In genomic region chr12:88579572-88579940, GRCh38 we compare ENCODE assay signal across 8 cellular contexts. TPM values are rescaled to one million over a fixed set of nuclear protein-coding genes. Genes with fewer than 3 reads are reported as not detected.
DNase-seq lines count a peak whose midpoint lies in the region; ATAC-seq, FAIRE-seq and TF ChIP-seq lines count a peak whose summit lies in the region.

No MANE protein-coding gene starts in this region.

- H3K27ac ChIP-seq in brain microvascular endothelial cell (peak overlapping the region; percentile 14), keratinocyte (ENCODE audit: control insufficient read depth, insufficient read depth, low read length) (peak overlapping the region; percentile 77), testis (peak overlapping the region; percentile 47 to 79)

- DNase-seq in COR-L47 (lab: John Stamatoyannopoulos, UW), result peak; percentile 29
- DNase-seq in M059J (ENCODE audit: low read depth), result peak; percentile 45
- DNase-seq in brain microvascular endothelial cell, result peak; percentile 13
- DNase-seq in keratinocyte (ENCODE audit: low read depth, low spot score), result no peak
- DNase-seq in testis, result peak; percentile 57
- no peak for DNase-seq in foreskin melanocyte
- no peak for DNase-seq in OCI-M2 (lab: John Stamatoyannopoulos, UW; ENCODE audit: unreplicated experiment)

- H3K9me3 ChIP-seq in keratinocyte (ENCODE audit: control insufficient read depth, low read depth, low read length), result no peaks in the 10 kb centered on the region
- no peaks in the 10 kb centered on the region for H3K9me3 ChIP-seq in testis

- H3K27me3 ChIP-seq in brain microvascular endothelial cell (replicated peaks), result no peaks in the 10 kb centered on the region
- H3K27me3 ChIP-seq in keratinocyte (ENCODE audit: control insufficient read depth, extremely low read depth, insufficient read depth, low read length), result no peaks in the 10 kb centered on the region
- no peaks in the 10 kb centered on the region for H3K27me3 ChIP-seq in testis

- H3K9me1 ChIP-seq in keratinocyte (ENCODE audit: control insufficient read depth, extremely low read depth, insufficient read depth, low read length), result no peaks in the 10 kb centered on the region

- WGBS in testis, 2 donors, result 0 to 1% methylated on average over 14 to 27 of the region's 27 CpGs

- H3K4me1 ChIP-seq in keratinocyte (ENCODE audit: control insufficient read depth, extremely low read depth, insufficient read depth, low read length) (peaks cover 36% of the 10 kb centered on the region), testis (peaks cover 12% of the 10 kb centered on the region)

- no peaks in the 10 kb centered on the region for H3K36me3 ChIP-seq in brain microvascular endothelial cell (replicated peaks)
- no peaks in the 10 kb centered on the region for H3K36me3 ChIP-seq in keratinocyte (ENCODE audit: control insufficient read depth in 2 of 2, extremely low read depth in 1 of 2, insufficient read depth in 2 of 2, low read length in 2 of 2)
- no peaks in the 10 kb centered on the region for H3K36me3 ChIP-seq in testis (ENCODE audit: low read depth, missing control alignments)

- in situ Hi-C loops in brain microvascular endothelial cell (cut with HindIII; ENCODE audit: low pct_ligation_motif_present, low sequenced_read_pairs), result no loop called here

- FAIRE-seq in keratinocyte (lab: Jason Lieb, UNC), result no peak

- intact Hi-C loops in testis (cut with DNase I; ENCODE audit: low total_unique reads), result no loop called here

- H3K4me3 ChIP-seq in brain microvascular endothelial cell (ENCODE audit: low read depth, low read length), result peak overlapping the region; percentile 81
- H3K4me3 ChIP-seq in keratinocyte (ENCODE audit: control insufficient read depth in 2 of 3, extremely low read depth in 1 of 3, insufficient read depth in 2 of 3, low read depth in 1 of 3, low read length in 3 of 3), result peak overlapping the region; percentile 73 to 95 (median 84)
- H3K4me3 ChIP-seq in testis, result peak overlapping the region; percentile 69 to 80

- TF ChIP-seq POLR2A in testis (IDR thresholded peaks at IDR 0.05), result no peak

- peak overlapping the region; percentile 93 for H2AFZ ChIP-seq in keratinocyte (ENCODE audit: control insufficient read depth, low read length)

- no peaks in the 10 kb centered on the region for H4K20me1 ChIP-seq in keratinocyte (ENCODE audit: control insufficient read depth, extremely low read depth, insufficient read depth, low read length)

- dilution Hi-C loops in keratinocyte (cut with MboI; ENCODE audit: extremely low pct_ligation_motif_present, low sequenced_read_pairs), result no loop called here

- no peak for ATAC-seq in HG03378 (IDR thresholded peaks at IDR 0.05; ENCODE audit: unreplicated experiment)

- H3K4me2 ChIP-seq in keratinocyte (ENCODE audit: control insufficient read depth, extremely low read depth, insufficient read depth, low read depth, low read length), result peak overlapping the region; percentile 72

- TF ChIP-seq CTCF in brain microvascular endothelial cell (IDR thresholded peaks at IDR 0.05; ENCODE audit: low read depth, low read length, missing control alignments) (no peak), keratinocyte (optimal IDR thresholded peaks at IDR 0.05 in 1 of 3, IDR thresholded peaks at IDR 0.05 in 1 of 3, conservative IDR thresholded peaks at IDR 0.05 in 1 of 3; ENCODE audit: extremely low read depth in 1 of 3, insufficient read depth in 2 of 3, low read length in 3 of 3) (no peak), testis (IDR thresholded peaks at IDR 0.05) (no peak)

- peaks cover 51% of the 10 kb centered on the region for H3K79me2 ChIP-seq in keratinocyte (ENCODE audit: control insufficient read depth, insufficient read depth, low read length)

- peak overlapping the region; percentile 83 for H3K9ac ChIP-seq in keratinocyte (ENCODE audit: control insufficient read depth, extremely low read depth, insufficient read depth, low read length)

RNA-seq across cellular contexts. Expression of gene KITLG, which starts 0.7 kb away (rescaled TPM):
- total RNA-seq in M059J (2014; rRNA removed; shearing (Covaris generic)), result 11.8 and 13.0 TPM in 2 replicates
- polyA plus RNA-seq in keratinocyte, result 10.7 to 21.2 TPM (median 11.3 TPM) in 3 replicates
- 7.6 TPM for polyA plus RNA-seq in keratinocyte (2011; ENCODE audit: low read depth)
- polyA plus RNA-seq in keratinocyte (2011; cell fraction: cytosol; rRNA removed), result 8.4 and 15.4 TPM in 2 replicates
- polyA plus RNA-seq in keratinocyte (2011; cell fraction: nucleus; rRNA removed), result 9.6 and 10.9 TPM in 2 replicates
- 8.3 and 12.1 TPM in 2 replicates for polyA plus RNA-seq in keratinocyte (2012; ENCODE audit: low replicate concordance)
- 7.1 to 27.5 TPM (median 15.6 TPM) in 3 replicates for polyA minus RNA-seq in keratinocyte
- 49.3 TPM for polyA minus RNA-seq in keratinocyte (2011; cell fraction: cytosol; rRNA and poly(A)+ RNA removed)
- polyA minus RNA-seq in keratinocyte (2011; cell fraction: nucleus; rRNA and poly(A)+ RNA removed), result 16.0 and 29.9 TPM in 2 replicates
- 10 to 100 TPM; 21.8 to 25.0 TPM for total RNA-seq in testis
- 12.2 TPM for polyA plus RNA-seq in testis (ENCODE audit: insufficient read depth, low read depth, low replicate concordance)

Comparison
In these comparisons a context has a peak if more than half of its experiments do, and no peak if none do; other contexts are left out.
1. DNase-seq: peak in COR-L47 (single experiment), M059J (single experiment), brain microvascular endothelial cell (single experiment) and testis (single experiment); none in keratinocyte (single experiment), foreskin melanocyte (single experiment) and OCI-M2 (single experiment).
2. H3K27ac ChIP-seq: peak in every context shown above with its lines; median percentile 77 in keratinocyte; 63 in testis; 14 in brain microvascular endothelial cell.
3. Peak in every context shown above with its lines, with median percentiles within 50 percentile points of each other: H3K4me3 ChIP-seq.